Comparison of ENCODE assay signal across 7 cellular contexts in genomic region chr15:84164423-84165292, GRCh38.
A peak's percentile ranks its signal among the peaks of the same experiment; 100 is the strongest.
DNase-seq lines count a peak whose midpoint lies in the region; ATAC-seq, FAIRE-seq and TF ChIP-seq lines count a peak whose summit lies in the region.
"Not testable (repeated sequence)": the region's sequence is repeated elsewhere in the genome, so short reads cannot be mapped to it uniquely, and the experiment has no call there.

No MANE protein-coding gene starts in this region.

- H3K27ac ChIP-seq in WERI-Rb-1, result peak overlapping the region; percentile 52
- H3K27ac ChIP-seq in spleen, result not testable (repeated sequence)

- TF ChIP-seq CTCF in WERI-Rb-1 (IDR thresholded peaks at IDR 0.05; ENCODE audit: low read depth, low read length); bronchial epithelial cell (IDR thresholded peaks at IDR 0.05; ENCODE audit: insufficient read depth, low read length, severe bottlenecking); mucosa of descending colon (IDR thresholded peaks at IDR 0.05); spleen (IDR thresholded peaks at IDR 0.05 in 8 of 11, conservative IDR thresholded peaks at IDR 0.05 in 3 of 11): not testable (repeated sequence)

- H3K9me3 ChIP-seq in WERI-Rb-1 (ENCODE audit: severe bottlenecking); mucosa of descending colon; spleen: not testable (repeated sequence)

- not testable (repeated sequence) for H3K36me3 ChIP-seq in WERI-Rb-1; bronchial epithelial cell (ENCODE audit: control insufficient read depth, insufficient read depth, low read length); mucosa of descending colon (ENCODE audit: low read depth); spleen

- intact Hi-C loops in mucosa of descending colon (cut with DNase I, micrococcal nuclease); spleen (cut with DNase I; ENCODE audit: low total_unique reads): not testable (repeated sequence)

- not testable (repeated sequence) for H3K4me3 ChIP-seq in WERI-Rb-1 (ENCODE audit: low read depth, low read length); bronchial epithelial cell (ENCODE audit: low read depth, low read length); mucosa of descending colon; spleen

- peak; percentile 44 for ATAC-seq in mucosa of descending colon

- TF ChIP-seq POLR2A in GM12892 (IDR thresholded peaks at IDR 0.05; ENCODE audit: low read depth, low read length); spleen (IDR thresholded peaks at IDR 0.05): not testable (repeated sequence)

- FAIRE-seq in GM12892 (lab: Jason Lieb, UNC) (peak; percentile 9), bronchial epithelial cell (lab: Jason Lieb, UNC) (peak; percentile 18)

- H3K4me1 ChIP-seq in mucosa of descending colon (ENCODE audit: low read depth); spleen: not testable (repeated sequence)

- H3K27me3 ChIP-seq in WERI-Rb-1 (ENCODE audit: insufficient read depth, low read depth, severe bottlenecking); bronchial epithelial cell (ENCODE audit: control insufficient read depth, insufficient read depth, low read length); spleen (replicated peaks in 1 of 7): not testable (repeated sequence)

- 60 to 72% (median 71%) methylated on average over 8 of the region's 8 CpGs for whole genome bisulfite sequencing in spleen, 5 donors

- DNase-seq in GM12892 (ENCODE audit: insufficient read length); bronchial epithelial cell (ENCODE audit: low read depth); mucosa of descending colon: not testable (repeated sequence)
- DNase-seq in NCI-H524 treated with DMSO at 0.1 percent for 48 hours (lab: John Stamatoyannopoulos, UW), result peak; percentile 93
- DNase-seq in WERI-Rb-1, result peak; percentile 90
- DNase-seq in islet precursor cell, result peak; percentile 78
- DNase-seq in spleen, result peak; percentile 58
